In genomic region chr1:31822766-31823165, GRCh38 we compare ENCODE assay signal across 21 cellular contexts. TPM values are rescaled to one million over a fixed set of nuclear protein-coding genes. Genes with fewer than 3 reads are reported as not detected.
DNase-seq lines count a peak whose midpoint lies in the region; FAIRE-seq and TF ChIP-seq lines count a peak whose summit lies in the region.
"Had no signal": no experiment of that assay in that cellular context is flagged by ENCODE, and none has a peak within 500 bp of the region (broad histone marks: within the 10 kb centered on the region; RNA-seq: fewer than 3 reads in every experiment).

No MANE protein-coding gene starts in this region.

- no peaks in the 10 kb centered on the region for H3K9me3 ChIP-seq in neutrophil
- no peaks in the 10 kb centered on the region for H3K9me3 ChIP-seq in small intestine (ENCODE audit: control insufficient read depth, low read depth)
- H3K9me3 ChIP-seq: left ventricle myocardium inferior, suprapubic skin had no signal

- H3K36me3 ChIP-seq in neutrophil: no peaks in the 10 kb centered on the region
- H3K36me3 ChIP-seq in small intestine (ENCODE audit: control insufficient read depth in 2 of 2, insufficient read depth in 2 of 2, low read length in 2 of 2): no peaks in the 10 kb centered on the region
- H3K36me3 ChIP-seq: left ventricle myocardium inferior, suprapubic skin had no signal

- FAIRE-seq in small intestine (lab: Jason Lieb, UNC): no peak
- FAIRE-seq: GM12892 had no signal

- H3K27me3 ChIP-seq in neutrophil: no peaks in the 10 kb centered on the region
- no peaks in the 10 kb centered on the region for H3K27me3 ChIP-seq in small intestine (ENCODE audit: control insufficient read depth in 2 of 2, insufficient read depth in 2 of 2, low read length in 2 of 2)
- H3K27me3 ChIP-seq: suprapubic skin had no signal

- H3K27ac ChIP-seq in neutrophil: peak overlapping the region; percentile 99
- no peak overlapping the region for H3K27ac ChIP-seq in small intestine (ENCODE audit: low read depth in 1 of 2, low read length in 1 of 2)
- H3K27ac ChIP-seq: left ventricle myocardium inferior, suprapubic skin had no signal

- H3K4me3 ChIP-seq in foreskin fibroblast (ENCODE audit: low read depth in 1 of 2, low read length in 2 of 2) (no peak overlapping the region), neutrophil (ENCODE audit: low read depth in 1 of 2, low read length in 1 of 2) (no peak overlapping the region), small intestine (ENCODE audit: low read depth in 1 of 2, low read length in 2 of 2) (no peak overlapping the region)
- H3K4me3 ChIP-seq: left ventricle myocardium inferior, smooth muscle cell, suprapubic skin had no signal

- DNase-seq in activated CD8-positive, alpha-beta memory T cell treated with anti-CD3 and anti-CD28 coated beads, Interleukin-2, amount 50 U/mL, for 48 hours: peak; percentile 23
- no peak for DNase-seq in activated CD8-positive, alpha-beta memory T cell treated with anti-CD3 and anti-CD28 coated beads, Interleukin-2, amount 50 U/mL, for 4 hours
- DNase-seq in foreskin fibroblast: peak; percentile 36 to 69
- no peak for DNase-seq in HuH-7 (ENCODE audit: low spot score)
- DNase-seq in SKM-1 (lab: John Stamatoyannopoulos, UW; ENCODE audit: unreplicated experiment): no peak
- DNase-seq in small intestine: no peak
- DNase-seq in kidney tubule cell (ENCODE audit: low spot score): no peak
- DNase-seq: 8988T; central memory CD4-positive, alpha-beta T cell; effector memory CD4-positive, alpha-beta T cell; left ventricle myocardium inferior; NCI-H1417 treated with DMSO at 0.1 percent for 48 hours; NCI-H2171; NCI-H774; PC-3; SIG-M5; T-helper 17 cell had no signal

- WGBS in small intestine, 3 donors: 92 to 98% (median 95%) methylated on average over 3 of the region's 3 CpGs

- no peak for TF ChIP-seq CTCF in foreskin fibroblast (IDR thresholded peaks at IDR 0.05; ENCODE audit: low read depth, low read length)
- TF ChIP-seq CTCF in neutrophil (IDR thresholded peaks at IDR 0.05): no peak

- H3K4me1 ChIP-seq in neutrophil (ENCODE audit: control insufficient read depth in 1 of 2, insufficient read depth in 1 of 2, low read depth in 1 of 2, low read length in 1 of 2) (peaks cover 65 to 68% of the 10 kb centered on the region in 2 experiments), small intestine (ENCODE audit: control insufficient read depth in 2 of 2, insufficient read depth in 1 of 2, low read depth in 1 of 2, low read length in 1 of 2) (no peaks in the 10 kb centered on the region)
- H3K4me1 ChIP-seq: left ventricle myocardium inferior, suprapubic skin had no signal

RNA-seq across cellular contexts. Expression of gene SPOCD1, which starts 6.9 kb away (rescaled TPM):
- polyA plus RNA-seq in small intestine: 1 to 10 TPM in 1 of 3 donors, under 1 TPM in 1, not detected in 1; 0.81 to 1.1 TPM

RNA-seq across cellular contexts. Expression of gene ADGRB2, which starts 58.6 kb away (rescaled TPM):
- 10 to 100 TPM in 1 of 3 donors, 1 to 10 TPM in 2; 4.8 to 18.3 (median 4.9) TPM for polyA plus RNA-seq in small intestine

Comparison
In these comparisons a context has a peak if more than half of its experiments do, and no peak if none do; other contexts are left out.
1. DNase-seq: peak in activated CD8-positive, alpha-beta memory T cell treated with anti-CD3 and anti-CD28 coated beads, Interleukin-2, amount 50 U/mL, for 48 hours (single experiment) and foreskin fibroblast (2 of 2); none in activated CD8-positive, alpha-beta memory T cell treated with anti-CD3 and anti-CD28 coated beads, Interleukin-2, amount 50 U/mL, for 4 hours (single experiment), HuH-7 (single experiment), SKM-1 (single experiment), small intestine (single experiment) and kidney tubule cell (single experiment).